ENCODE assay signal across 8 cellular contexts in the genomic region with DNA sequence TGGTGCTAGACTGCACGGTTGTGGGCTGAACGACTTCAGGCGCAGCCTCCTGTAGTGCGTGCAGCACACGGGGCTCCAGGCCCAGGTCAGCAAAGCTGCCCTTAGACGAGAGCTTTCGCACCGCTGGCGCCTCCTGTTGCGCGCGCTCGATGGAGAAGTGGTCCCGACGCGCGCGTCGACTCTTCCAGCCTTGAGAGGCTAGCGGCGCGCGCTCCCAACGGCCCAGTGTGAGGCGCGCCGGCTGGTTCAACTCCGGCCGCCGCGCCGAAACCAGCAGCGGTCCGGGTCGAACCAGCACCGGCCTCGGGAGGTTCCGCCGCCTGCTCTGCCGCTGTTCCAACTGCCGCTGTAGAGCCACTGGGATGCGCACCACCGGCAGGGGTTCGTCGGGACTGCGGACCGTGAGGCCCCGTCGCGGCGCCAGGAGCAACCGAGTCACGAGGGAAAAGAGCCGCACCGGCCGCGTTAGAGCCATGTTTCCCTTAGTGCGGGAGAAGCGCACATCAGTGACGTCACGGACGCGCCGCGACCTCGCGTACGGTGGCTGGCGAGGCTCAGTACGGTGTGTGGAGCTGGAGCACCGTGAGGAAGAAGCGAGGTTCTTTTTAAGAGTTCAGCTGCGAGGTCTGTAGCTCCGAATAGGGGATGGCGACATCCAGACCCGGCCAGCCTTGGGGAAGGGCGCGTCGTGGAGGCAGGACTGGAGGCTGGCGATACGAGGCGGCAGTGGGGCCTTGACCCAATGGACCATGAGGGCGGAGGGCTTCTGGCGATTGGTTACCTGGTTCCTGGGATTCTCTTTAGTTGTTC. TPM values are rescaled to one million over a fixed set of nuclear protein-coding genes. Genes with fewer than 3 reads are reported as not detected.
DNase-seq lines count a peak whose midpoint lies in the region; ATAC-seq, FAIRE-seq and TF ChIP-seq lines count a peak whose summit lies in the region.

A gene with protein sequence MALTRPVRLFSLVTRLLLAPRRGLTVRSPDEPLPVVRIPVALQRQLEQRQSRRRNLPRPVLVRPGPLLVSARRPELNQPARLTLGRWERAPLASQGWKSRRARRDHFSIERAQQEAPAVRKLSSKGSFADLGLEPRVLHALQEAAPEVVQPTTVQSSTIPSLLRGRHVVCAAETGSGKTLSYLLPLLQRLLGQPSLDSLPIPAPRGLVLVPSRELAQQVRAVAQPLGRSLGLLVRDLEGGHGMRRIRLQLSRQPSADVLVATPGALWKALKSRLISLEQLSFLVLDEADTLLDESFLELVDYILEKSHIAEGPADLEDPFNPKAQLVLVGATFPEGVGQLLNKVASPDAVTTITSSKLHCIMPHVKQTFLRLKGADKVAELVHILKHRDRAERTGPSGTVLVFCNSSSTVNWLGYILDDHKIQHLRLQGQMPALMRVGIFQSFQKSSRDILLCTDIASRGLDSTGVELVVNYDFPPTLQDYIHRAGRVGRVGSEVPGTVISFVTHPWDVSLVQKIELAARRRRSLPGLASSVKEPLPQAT (minus strand): TSS at position 505 of the 810 bp plus-strand sequence. CDS start 30 bp downstream, at position 475.
A gene (plus strand): TSS at position 557 of the 810 bp plus-strand sequence. CDS start 14,740 bp downstream, outside the sequence.

- TF ChIP-seq CTCF in AG09309 (IDR thresholded peaks at IDR 0.05; ENCODE audit: control insufficient read depth, insufficient read depth, low read depth, low read length, missing control alignments) (no peak), keratinocyte (optimal IDR thresholded peaks at IDR 0.05 in 1 of 3, IDR thresholded peaks at IDR 0.05 in 1 of 3, conservative IDR thresholded peaks at IDR 0.05 in 1 of 3; ENCODE audit: extremely low read depth in 1 of 3, insufficient read depth in 2 of 3, low read length in 3 of 3) (peak in 1 of 3 experiments; percentile 16)

- dilution Hi-C loops in keratinocyte (cut with MboI; ENCODE audit: extremely low pct_ligation_motif_present, low sequenced_read_pairs): no loop called here

- peaks cover 21% of the 10 kb centered on the region for H3K36me3 Mint-ChIP-seq in central memory CD8-positive, alpha-beta T cell (ENCODE audit: insufficient read depth)

- H3K4me3 Mint-ChIP-seq in central memory CD8-positive, alpha-beta T cell: peak within 1 kb of the TSS; percentile 93

- H4K20me1 ChIP-seq in keratinocyte (ENCODE audit: control insufficient read depth, extremely low read depth, insufficient read depth, low read length): no peaks in the 10 kb centered on the region

- peak within 1 kb of the TSS; percentile 96 for H3K4me2 ChIP-seq in keratinocyte (ENCODE audit: control insufficient read depth, extremely low read depth, insufficient read depth, low read depth, low read length)

- peak; percentile 46 for DNase-seq in AG09309 (ENCODE audit: low read depth)
- DNase-seq in NCI-H510A (lab: John Stamatoyannopoulos, UW): peak; percentile 64
- DNase-seq in activated CD4-positive, CD25-positive, alpha-beta regulatory T cell treated with anti-CD3 and anti-CD28 coated beads, Interleukin-2, amount 50 U/mL, for 72 hours: peak; percentile 96
- DNase-seq in central memory CD8-positive, alpha-beta T cell (ENCODE audit: low spot score in 2 of 2): peak; percentile 94 to 96
- DNase-seq in keratinocyte (ENCODE audit: low read depth, low spot score): peak; percentile 62
- DNase-seq in stimulated activated CD4-positive, alpha-beta T cell treated with anti-CD3 and anti-CD28 coated beads, Interleukin-12 subunit alpha, Interleukin-12 subunit beta, amount 100 ng/mL, for 4 hours: peak; percentile 94

- peak within 1 kb of the TSS; percentile 98 for H3K27ac ChIP-seq in keratinocyte (ENCODE audit: control insufficient read depth, insufficient read depth, low read length)

- peaks cover 51% of the 10 kb centered on the region for H3K79me2 ChIP-seq in keratinocyte (ENCODE audit: control insufficient read depth, insufficient read depth, low read length)

- peak; percentile 48 for FAIRE-seq in keratinocyte (lab: Jason Lieb, UNC)

- no peaks in the 10 kb centered on the region for H3K27me3 ChIP-seq in keratinocyte (ENCODE audit: control insufficient read depth, extremely low read depth, insufficient read depth, low read length)

- no peaks in the 10 kb centered on the region for H3K9me3 ChIP-seq in keratinocyte (ENCODE audit: control insufficient read depth, low read depth, low read length)

- H3K9ac ChIP-seq in keratinocyte (ENCODE audit: control insufficient read depth, extremely low read depth, insufficient read depth, low read length): peak within 1 kb of the TSS; percentile 99

- peak; percentile 80 for TF ChIP-seq POLR2A in GM18951 (IDR thresholded peaks at IDR 0.05; ENCODE audit: extremely low read depth, insufficient read depth, insufficient read length)

- peaks cover 3% of the 10 kb centered on the region for H3K9me1 ChIP-seq in keratinocyte (ENCODE audit: control insufficient read depth, extremely low read depth, insufficient read depth, low read length)

- peaks cover 22% of the 10 kb centered on the region for H3K4me1 ChIP-seq in keratinocyte (ENCODE audit: control insufficient read depth, extremely low read depth, insufficient read depth, low read length)

- in situ Hi-C loops in GM18951 (cut with MboI; ENCODE audit: low sequenced_read_pairs, unreplicated experiment): no loop called here

- ATAC-seq in HG03342 (IDR thresholded peaks at IDR 0.05; ENCODE audit: unreplicated experiment): peak; percentile 66
- ATAC-seq in central memory CD8-positive, alpha-beta T cell (replicated peaks; ENCODE audit: extremely low read depth, poor library complexity, severe bottlenecking): peak; percentile 96

- H3K4me1 Mint-ChIP-seq in central memory CD8-positive, alpha-beta T cell: peaks cover 23% of the 10 kb centered on the region

- H3K4me3 ChIP-seq in AG09309 (ENCODE audit: control insufficient read depth, low read depth, low read length) (peak within 1 kb of the TSS; percentile 81), keratinocyte (ENCODE audit: control insufficient read depth in 2 of 3, extremely low read depth in 1 of 3, insufficient read depth in 2 of 3, low read depth in 1 of 3, low read length in 3 of 3) (peak within 1 kb of the TSS; percentile 86 to 96 (median 92))

- peak within 1 kb of the TSS; percentile 95 for H3K27ac Mint-ChIP-seq in central memory CD8-positive, alpha-beta T cell (ENCODE audit: low read depth)

- peak within 1 kb of the TSS; percentile 99 for H2AFZ ChIP-seq in keratinocyte (ENCODE audit: control insufficient read depth, low read length)

- H3K36me3 ChIP-seq in keratinocyte (ENCODE audit: control insufficient read depth in 2 of 2, extremely low read depth in 1 of 2, insufficient read depth in 2 of 2, low read length in 2 of 2): peaks cover 7 to 13% of the 10 kb centered on the region in 2 experiments

- H3K9me3 Mint-ChIP-seq in central memory CD8-positive, alpha-beta T cell: no peaks in the 10 kb centered on the region

- no peaks in the 10 kb centered on the region for H3K27me3 Mint-ChIP-seq in central memory CD8-positive, alpha-beta T cell

RNA-seq across cellular contexts. Expression of the first gene that starts in this region (rescaled TPM):
- polyA plus RNA-seq in keratinocyte: 12.8 to 15.7 TPM (median 14.2 TPM) in 3 replicates
- polyA plus RNA-seq in keratinocyte (2011; ENCODE audit: low read depth): 4.5 TPM
- 8.1 and 8.7 TPM in 2 replicates for polyA plus RNA-seq in keratinocyte (2011; cell fraction: cytosol; rRNA removed)
- 14.1 and 17.2 TPM in 2 replicates for polyA plus RNA-seq in keratinocyte (2011; cell fraction: nucleus; rRNA removed)
- 7.4 and 10.6 TPM in 2 replicates for polyA plus RNA-seq in keratinocyte (2012; ENCODE audit: low replicate concordance)
- 8.1 to 12.7 TPM (median 9.6 TPM) in 3 replicates for polyA minus RNA-seq in keratinocyte
- 11.5 TPM for polyA minus RNA-seq in keratinocyte (2011; cell fraction: cytosol; rRNA and poly(A)+ RNA removed)
- polyA minus RNA-seq in keratinocyte (2011; cell fraction: nucleus; rRNA and poly(A)+ RNA removed): 10.9 and 11.6 TPM in 2 replicates

RNA-seq across cellular contexts. Expression of the second gene that starts in this region (rescaled TPM):
- polyA plus RNA-seq in keratinocyte: 17.8 to 30.7 TPM (median 22.9 TPM) in 3 replicates
- 18.6 TPM for polyA plus RNA-seq in keratinocyte (2011; ENCODE audit: low read depth)
- polyA plus RNA-seq in keratinocyte (2011; cell fraction: cytosol; rRNA removed): 20.8 and 22.3 TPM in 2 replicates
- polyA plus RNA-seq in keratinocyte (2011; cell fraction: nucleus; rRNA removed): 54.4 and 58.6 TPM in 2 replicates
- 16.2 and 20.1 TPM in 2 replicates for polyA plus RNA-seq in keratinocyte (2012; ENCODE audit: low replicate concordance)
- 27.0 to 40.7 TPM (median 38.7 TPM) in 3 replicates for polyA minus RNA-seq in keratinocyte
- polyA minus RNA-seq in keratinocyte (2011; cell fraction: cytosol; rRNA and poly(A)+ RNA removed): 10.9 TPM
- 19.9 and 25.6 TPM in 2 replicates for polyA minus RNA-seq in keratinocyte (2011; cell fraction: nucleus; rRNA and poly(A)+ RNA removed)

Comparison
In these comparisons a context has a peak if more than half of its experiments do, and no peak if none do; other contexts are left out.
1. Peak in every context shown above with its lines: DNase-seq, ATAC-seq, H3K4me3 ChIP-seq and H3K27ac ChIP-seq.
2. DNase-seq: peak in every context shown above with its lines; median percentile 96 in activated CD4-positive, CD25-positive, alpha-beta regulatory T cell treated with anti-CD3 and anti-CD28 coated beads, Interleukin-2, amount 50 U/mL, for 72 hours; 95 in central memory CD8-positive, alpha-beta T cell; 94 in stimulated activated CD4-positive, alpha-beta T cell treated with anti-CD3 and anti-CD28 coated beads, Interleukin-12 subunit alpha, Interleukin-12 subunit beta, amount 100 ng/mL, for 4 hours; 64 in NCI-H510A; 62 in keratinocyte; 46 in AG09309.